Comparison of ENCODE assay signal across 9 cellular contexts in genomic region chr9:128099932-128100491, GRCh38. TPM values are rescaled to one million over a fixed set of nuclear protein-coding genes. Genes with fewer than 3 reads are reported as not detected.
DNase-seq lines count a peak whose midpoint lies in the region; ATAC-seq, FAIRE-seq and TF ChIP-seq lines count a peak whose summit lies in the region.
"Had no signal": no experiment of that assay in that cellular context is flagged by ENCODE, and none has a peak within 500 bp of the region (broad histone marks: within the 10 kb centered on the region; RNA-seq: fewer than 3 reads in every experiment).

No MANE protein-coding gene starts in this region.

- 64% methylated on average over 2 of the region's 16 CpGs; no CpG with 5 or more reads in 1 of the 2 experiments for WGBS in IMR-90 (ENCODE audit: extremely low coverage in 2 of 2, insufficient read length in 1 of 2), 2 experiments
- 70% methylated on average over 12 of the region's 16 CpGs for WGBS in HepG2 (ENCODE audit: low lambda C conversion rate)
- 30 to 47% (median 33%) methylated on average over 16 of the region's 16 CpGs for WGBS in stomach, 5 donors

- H3K36me3 ChIP-seq in IMR-90 (ENCODE audit: control insufficient read depth, insufficient read depth, low read length) = peaks cover 36% of the 10 kb centered on the region
- H3K36me3 ChIP-seq in HepG2 (replicated peaks in 1 of 2; ENCODE audit: control insufficient read depth in 1 of 2, insufficient read depth in 2 of 2, low read length in 2 of 2) = peaks cover 5 to 22% of the 10 kb centered on the region in 2 experiments; a peak in 4 of 5 replicates
- peaks cover 36 to 44% (median 42%) of the 10 kb centered on the region in 4 donors for H3K36me3 ChIP-seq in stomach

- H3K23ac ChIP-seq in IMR-90 (ENCODE audit: low read depth, low read length) = peak overlapping the region; percentile 97

- in situ Hi-C loops in IMR-90 (cut with MboI; ENCODE audit: low sequenced_read_pairs) (loop anchor here (5.0 kb wide), 1 partner anchor 163 kb away; the partner anchor contains the start of gene DPM2), HepG2 (cut with HindIII; ENCODE audit: extremely low pct_ligation_motif_present, low pct_unique_long_range_greater_than_20kb) (no loop called here)

- H3K14ac ChIP-seq in IMR-90 (replicated peaks; ENCODE audit: low read depth, low read length) = peak overlapping the region; percentile 96

- no peak for TF ChIP-seq EP300 in HepG2 (IDR thresholded peaks at IDR 0.05; ENCODE audit: low read depth in 2 of 2, low read length in 2 of 2)
- TF ChIP-seq EP300 in HepG2 (CRISPR knock-in tag; IDR thresholded peaks at IDR 0.05; ENCODE audit: borderline replicate concordance) = no peak
- TF ChIP-seq EP300 in stomach (IDR thresholded peaks at IDR 0.05) = peak; percentile 53

- TF ChIP-seq CTCF in IMR-90 (conservative IDR thresholded peaks at IDR 0.05; ENCODE audit: low read depth, low read length) = no peak
- TF ChIP-seq CTCF in MCF 10A (IDR thresholded peaks at IDR 0.05; ENCODE audit: unreplicated experiment) = no peak
- no peak for TF ChIP-seq CTCF in HepG2 (CRISPR knock-in tag; IDR thresholded peaks at IDR 0.05)
- TF ChIP-seq CTCF in stomach (IDR thresholded peaks at IDR 0.05) = no peak

- H3K4me2 ChIP-seq in IMR-90 (ENCODE audit: low read depth, low read length) (peak overlapping the region; percentile 69), HepG2 (ENCODE audit: low read depth, low read length) (peak overlapping the region; percentile 98)

- peak overlapping the region; percentile 97 for H2BK5ac ChIP-seq in IMR-90 (ENCODE audit: low read depth, low read length, poor library complexity, severe bottlenecking)

- H2BK15ac ChIP-seq in IMR-90 (ENCODE audit: low read depth, low read length) = peak overlapping the region; percentile 67; the same call in 1 of the 3 replicates

- POLR2A ChIA-PET in IMR-90 (lab: Charles Lee; ENCODE audit: unreplicated experiment) (interaction anchor here (1.0 kb wide), 1 partner anchor 122 kb away, joined by 3 read pairs; no protein-coding TSS in a partner anchor), MCF 10A (lab: Yijun Ruan, JAX) (interaction anchor here (0.9 to 2.9 kb wide), 4 partner anchors 9 to 33 kb away, joined by 3 to 19 read pairs (median 3); partner anchors contain the start of genes NAIF1 and SLC25A25), HepG2 (lab: Yijun Ruan, JAX) (interaction anchor here (1.6 kb wide), 1 partner anchor 28 kb away, joined by 6 read pairs; the partner anchor contains the start of gene PTGES2)

- H3K9me1 ChIP-seq in IMR-90 (ENCODE audit: insufficient read depth, low read length) = peaks cover 27% of the 10 kb centered on the region; the same call in 1 of the 2 replicates

- CTCF ChIA-PET in IMR-90 (lab: Yijun Ruan, JAX) (interaction anchor here (1.2 to 3.2 kb wide), 2 partner anchors 18 to 157 kb away, joined by 4 to 16 read pairs; no protein-coding TSS in a partner anchor), MCF 10A (lab: Yijun Ruan, JAX) (interaction anchor here (0.6 to 2.4 kb wide), 5 partner anchors 10 to 75 kb away, joined by 3 to 16 read pairs (median 3); no protein-coding TSS in a partner anchor), HepG2 (lab: Yijun Ruan, JAX; ENCODE audit: low intra/inter-chr PET ratio, low total read pairs) (interaction anchor here (1.6 kb wide), 1 partner anchor 18 kb away, joined by 4 read pairs; no protein-coding TSS in a partner anchor)

- ATAC-seq in IMR-90 (ENCODE audit: low read depth) (no peak), HepG2 (no peak), GM21529 (IDR thresholded peaks at IDR 0.05; ENCODE audit: unreplicated experiment) (no peak), HG03175 (IDR thresholded peaks at IDR 0.05; ENCODE audit: unreplicated experiment) (no peak)

- dilution Hi-C loops in IMR-90 (cut with HindIII; ENCODE audit: low sequenced_read_pairs, unreplicated experiment) = no loop called here

- peaks cover 30% of the 10 kb centered on the region for H3K36me3 Mint-ChIP-seq in MCF 10A (ENCODE audit: insufficient read depth, unreplicated experiment)

- TF ChIP-seq RAD21 in IMR-90 (IDR thresholded peaks at IDR 0.05; ENCODE audit: low read length) = no peak
- TF ChIP-seq RAD21 in HepG2 (CRISPR knock-in tag; IDR thresholded peaks at IDR 0.05) = no peak

- 0 out of 2 replicates have a peak overlapping the region, but pooled peaks have one; percentile 3 for H4K5ac ChIP-seq in IMR-90 (ENCODE audit: low read depth, low read length)

- H3K9me3 Mint-ChIP-seq in MCF 10A (ENCODE audit: unreplicated experiment) = no peaks in the 10 kb centered on the region

- no peaks in the 10 kb centered on the region for H3K27me3 ChIP-seq in IMR-90 (ENCODE audit: control insufficient read depth, insufficient read depth, low read length)
- H3K27me3 ChIP-seq in HepG2 (ENCODE audit: control insufficient read depth in 1 of 2, insufficient read depth in 2 of 2, low read length in 2 of 2) = no peaks in the 10 kb centered on the region; a peak in 1 of 5 replicates
- no peaks in the 10 kb centered on the region for H3K27me3 ChIP-seq in stomach

- H4K91ac ChIP-seq in IMR-90 (ENCODE audit: insufficient read depth, low read depth, low read length) = peak overlapping the region; percentile 98

- peak overlapping the region; percentile 94 for H2AK5ac ChIP-seq in IMR-90 (ENCODE audit: low read depth, low read length)

- peak overlapping the region; percentile 85; the same call in 1 of the 2 replicates for H3K9ac ChIP-seq in IMR-90 (ENCODE audit: low read depth, low read length)
- peak overlapping the region; percentile 87 for H3K9ac ChIP-seq in HepG2 (ENCODE audit: insufficient read depth, low read depth, low read length)

- peaks cover 7% of the 10 kb centered on the region for H3K4me1 Mint-ChIP-seq in MCF 10A (ENCODE audit: insufficient read depth, unreplicated experiment)

- H3K4me3 ChIP-seq in IMR-90 (ENCODE audit: insufficient read depth, low read depth, low read length) = peak overlapping the region; percentile 47
- H3K4me3 ChIP-seq in HepG2 (replicated peaks in 1 of 3; ENCODE audit: insufficient read depth in 1 of 3, low read depth in 2 of 3, low read length in 3 of 3) = peak overlapping the region; percentile 72 to 89 (median 76)
- peak overlapping the region; percentile 3 to 66 (median 49) for H3K4me3 ChIP-seq in stomach

- no peaks in the 10 kb centered on the region for H3K27me3 Mint-ChIP-seq in MCF 10A (ENCODE audit: insufficient read depth, unreplicated experiment)

- peaks cover 37% of the 10 kb centered on the region for H4K20me1 ChIP-seq in IMR-90 (ENCODE audit: insufficient read depth, low read length)
- peaks cover 17% of the 10 kb centered on the region; the same call in 1 of the 2 replicates for H4K20me1 ChIP-seq in HepG2 (ENCODE audit: insufficient read depth, low read length)

- H3K27ac Mint-ChIP-seq in MCF 10A (ENCODE audit: low read depth, unreplicated experiment) = peak overlapping the region; percentile 98

- H3K79me1 ChIP-seq in IMR-90 (ENCODE audit: low read depth in 1 of 2, low read length in 2 of 2) = peaks cover 31 to 90% of the 10 kb centered on the region in 2 experiments

- peak overlapping the region; percentile 7; the same call in 1 of the 2 replicates for H3K18ac ChIP-seq in IMR-90 (ENCODE audit: low read depth, low read length)

- H3K56ac ChIP-seq in IMR-90 (ENCODE audit: extremely low read depth, insufficient read depth, low read length) = no peak overlapping the region; the same call in 1 of the 2 replicates

- TF ChIP-seq POLR2A in IMR-90 (IDR thresholded peaks at IDR 0.05; ENCODE audit: low read depth, low read length) = no peak
- no peak for TF ChIP-seq POLR2A in HepG2 (IDR thresholded peaks at IDR 0.05; ENCODE audit: insufficient read depth in 1 of 2, low read depth in 2 of 2, low read length in 2 of 2)
- no peak for TF ChIP-seq POLR2A in stomach (IDR thresholded peaks at IDR 0.05)

- intact Hi-C loops in IMR-90 (cut with micrococcal nuclease) = loop anchor here (1.0 to 5.0 kb wide), 2 partner anchors 135 to 158 kb away; no protein-coding TSS in a partner anchor
- intact Hi-C loops in MCF 10A (cut with micrococcal nuclease) = no loop called here
- intact Hi-C loops in HepG2 (cut with micrococcal nuclease; ENCODE audit: unreplicated experiment) = loop anchor here (5.0 kb wide), 1 partner anchor 33 kb away; the partner anchor contains the start of genes NAIF1 and SLC25A25
- intact Hi-C loops in stomach (cut with DNase I; ENCODE audit: low total_unique reads) = no loop called here

- H2AFZ ChIP-seq in IMR-90 (replicated peaks; ENCODE audit: low read length, poor library complexity) (peak overlapping the region; percentile 28), HepG2 (ENCODE audit: low read length) (no peak overlapping the region)

- peak overlapping the region; percentile 95 for H3K4me3 Mint-ChIP-seq in MCF 10A (ENCODE audit: unreplicated experiment)

- FAIRE-seq in HepG2 (lab: Jason Lieb, UNC) = no peak

- H3K4me1 ChIP-seq in IMR-90 (ENCODE audit: control insufficient read depth, insufficient read depth, low read length) = peaks cover 26% of the 10 kb centered on the region
- H3K4me1 ChIP-seq in HepG2 (ENCODE audit: insufficient read depth, low read length) = peaks cover 86% of the 10 kb centered on the region
- peaks cover 53 to 98% (median 80%) of the 10 kb centered on the region in 4 donors for H3K4me1 ChIP-seq in stomach

- H4K8ac ChIP-seq in IMR-90 (ENCODE audit: low read depth in 2 of 2, low read length in 2 of 2) = peak overlapping the region; percentile 38 to 85; a peak in 2 of 4 replicates

- H3K79me2 ChIP-seq in HepG2 (ENCODE audit: insufficient read depth, low read length) = peaks cover 31% of the 10 kb centered on the region

- H3K9me3 ChIP-seq in IMR-90 (ENCODE audit: control insufficient read depth, insufficient read depth, low read length) (no peaks in the 10 kb centered on the region), HepG2 (ENCODE audit: low read length) (no peaks in the 10 kb centered on the region), stomach (no peaks in the 10 kb centered on the region)

- peak overlapping the region; percentile 93 for H2BK120ac ChIP-seq in IMR-90 (ENCODE audit: low read depth, low read length)

- DNase-seq in IMR-90 = no peak
- DNase-seq in MCF 10A (ENCODE audit: unreplicated experiment) = peak; percentile 17
- no peak for DNase-seq in HepG2 (ENCODE audit: low spot score)
- no peak for DNase-seq in stomach
- no peak for DNase-seq in Ammon's horn (ENCODE audit: low spot score)
- no peak for DNase-seq in NCI-H524 (lab: John Stamatoyannopoulos, UW)

- H2BK20ac ChIP-seq in IMR-90 (ENCODE audit: low read depth, low read length) = no peak overlapping the region

- H2AK9ac ChIP-seq in IMR-90 (replicated peaks; ENCODE audit: low read depth, low read length, poor library complexity) = peak overlapping the region; percentile 99

- H3K4ac ChIP-seq in IMR-90 (ENCODE audit: low read depth, low read length) = peak overlapping the region; percentile 98

- peak overlapping the region; percentile 86 for H3K27ac ChIP-seq in IMR-90 (ENCODE audit: insufficient read depth, low read length)
- no peak overlapping the region for H3K27ac ChIP-seq in HepG2 (ENCODE audit: extremely low read length, insufficient read depth, low read length)
- peak overlapping the region; percentile 81 to 97 (median 93) for H3K27ac ChIP-seq in stomach

- BruUV-seq in IMR-90 (replicated peaks; lab: Mats Ljungman, UMichigan) = no TSS peak
- no TSS peak for BruUV-seq in MCF 10A (replicated peaks; lab: Mats Ljungman, UMichigan)
- BruUV-seq in HepG2 (replicated peaks; lab: Mats Ljungman, UMichigan) = no TSS peak

RNA-seq across cellular contexts. Expression of gene PTGES2, which starts 27.5 kb away (rescaled TPM):
- total RNA-seq in IMR-90 (2012; rRNA removed) (90.3 and 107 TPM in 2 replicates), MCF 10A (2022) (114 and 130 TPM in 2 replicates), HepG2 (2016; rRNA removed; fragmentation: Illumina TruSeq; extraction: Trizol) (68.5 and 79.8 TPM in 2 replicates), stomach (100 to 1,000 TPM in 3 of 5 donors, 10 to 100 TPM in 2; 47.2 to 570 (median 125) TPM)
- polyA plus RNA-seq in IMR-90 (2012; rRNA removed) (99.2 and 100 TPM in 2 replicates), HepG2 (2011; rRNA removed) (63.7 and 67.2 TPM in 2 replicates), stomach (10 to 100 TPM; 50.1 to 69.9 (median 58.3) TPM)
- polyA plus RNA-seq in IMR-90 (2012; cell fraction: cytosol; rRNA removed) = 69.7 and 115 TPM in 2 replicates
- polyA plus RNA-seq in IMR-90 (2012; cell fraction: nucleus; rRNA removed; ENCODE audit: low replicate concordance) = 116 and 217 TPM in 2 replicates
- 176 and 179 TPM in 2 replicates for total RNA-seq in HepG2 (2016; cell fraction: cytosol; rRNA removed; fragmentation: Illumina TruSeq; extraction: Trizol; ENCODE audit: low read depth)
- total RNA-seq in HepG2 (2016; cell fraction: insoluble cytoplasmic fraction; rRNA removed; fragmentation: Illumina TruSeq; extraction: Trizol) = 65.6 and 85.2 TPM in 2 replicates
- total RNA-seq in HepG2 (2016; cell fraction: membrane; rRNA removed; fragmentation: Illumina TruSeq; extraction: Trizol) = 80.3 and 84.6 TPM in 2 replicates
- total RNA-seq in HepG2 (2016; cell fraction: nucleus; rRNA removed; fragmentation: Illumina TruSeq; extraction: Trizol) = 40.6 and 44.2 TPM in 2 replicates
- polyA plus RNA-seq in HepG2 (2011; cell fraction: cytosol; rRNA removed) = 53.6 and 85.6 TPM in 2 replicates
- polyA plus RNA-seq in HepG2 (2011; cell fraction: nucleus; rRNA removed) = 128 and 148 TPM in 2 replicates
- polyA plus RNA-seq in HepG2 (2012) = 39.6 and 40.6 TPM in 2 replicates
- 61.1 and 71.8 TPM in 2 replicates for polyA plus RNA-seq in HepG2 (2016; cell fraction: cytosol; fragmentation: Illumina TruSeq; extraction: Trizol; ENCODE audit: low read depth)
- polyA plus RNA-seq in HepG2 (2016; cell fraction: insoluble cytoplasmic fraction; fragmentation: Illumina TruSeq; extraction: Trizol; ENCODE audit: low read depth) = 67.8 and 88.5 TPM in 2 replicates
- polyA plus RNA-seq in HepG2 (2016; cell fraction: membrane; fragmentation: Illumina TruSeq; extraction: Trizol; ENCODE audit: low read depth) = 68.9 and 78.2 TPM in 2 replicates
- 101 and 105 TPM in 2 replicates for polyA plus RNA-seq in HepG2 (2016; cell fraction: nucleus; fragmentation: Illumina TruSeq; extraction: Trizol; ENCODE audit: insufficient read depth, low read depth)
- polyA minus RNA-seq in HepG2 (2011; rRNA and poly(A)+ RNA removed; ENCODE audit: low replicate concordance) = 109 and 143 TPM in 2 replicates
- polyA minus RNA-seq in HepG2 (2011; cell fraction: cytosol; rRNA and poly(A)+ RNA removed) = 29.5 and 39.2 TPM in 2 replicates
- 39.4 and 44.6 TPM in 2 replicates for polyA minus RNA-seq in HepG2 (2011; cell fraction: nucleus; rRNA and poly(A)+ RNA removed)

RNA-seq across cellular contexts. Expression of gene SLC25A25, which starts 32.0 kb away (rescaled TPM):
- 17.9 and 20.3 TPM in 2 replicates for total RNA-seq in IMR-90 (2012; rRNA removed)
- polyA plus RNA-seq in IMR-90 (2012; rRNA removed) = 14.0 and 19.1 TPM in 2 replicates
- 11.0 and 16.7 TPM in 2 replicates for polyA plus RNA-seq in IMR-90 (2012; cell fraction: cytosol; rRNA removed)
- 61.0 and 98.5 TPM in 2 replicates for polyA plus RNA-seq in IMR-90 (2012; cell fraction: nucleus; rRNA removed; ENCODE audit: low replicate concordance)
- 11.1 and 15.5 TPM in 2 replicates for total RNA-seq in MCF 10A (2022)
- 18.5 and 24.8 TPM in 2 replicates for total RNA-seq in HepG2 (2016; rRNA removed; fragmentation: Illumina TruSeq; extraction: Trizol)
- 4.5 and 5.1 TPM in 2 replicates for total RNA-seq in HepG2 (2016; cell fraction: cytosol; rRNA removed; fragmentation: Illumina TruSeq; extraction: Trizol; ENCODE audit: low read depth)
- total RNA-seq in HepG2 (2016; cell fraction: insoluble cytoplasmic fraction; rRNA removed; fragmentation: Illumina TruSeq; extraction: Trizol) = 16.4 and 24.3 TPM in 2 replicates
- total RNA-seq in HepG2 (2016; cell fraction: membrane; rRNA removed; fragmentation: Illumina TruSeq; extraction: Trizol) = 10.5 and 11.1 TPM in 2 replicates
- 21.4 and 25.1 TPM in 2 replicates for total RNA-seq in HepG2 (2016; cell fraction: nucleus; rRNA removed; fragmentation: Illumina TruSeq; extraction: Trizol)
- 10.5 and 16.7 TPM in 2 replicates for polyA plus RNA-seq in HepG2 (2011; rRNA removed)
- polyA plus RNA-seq in HepG2 (2011; cell fraction: cytosol; rRNA removed) = 10.7 and 11.2 TPM in 2 replicates
- 26.1 and 29.6 TPM in 2 replicates for polyA plus RNA-seq in HepG2 (2011; cell fraction: nucleus; rRNA removed)
- polyA plus RNA-seq in HepG2 (2012) = 12.9 and 15.5 TPM in 2 replicates
- 1.1 and 1.3 TPM in 2 replicates for polyA plus RNA-seq in HepG2 (2016; cell fraction: cytosol; fragmentation: Illumina TruSeq; extraction: Trizol; ENCODE audit: low read depth)
- 11.6 and 13.1 TPM in 2 replicates for polyA plus RNA-seq in HepG2 (2016; cell fraction: insoluble cytoplasmic fraction; fragmentation: Illumina TruSeq; extraction: Trizol; ENCODE audit: low read depth)
- 2.6 and 2.7 TPM in 2 replicates for polyA plus RNA-seq in HepG2 (2016; cell fraction: membrane; fragmentation: Illumina TruSeq; extraction: Trizol; ENCODE audit: low read depth)
- polyA plus RNA-seq in HepG2 (2016; cell fraction: nucleus; fragmentation: Illumina TruSeq; extraction: Trizol; ENCODE audit: insufficient read depth, low read depth) = 31.1 and 36.4 TPM in 2 replicates
- polyA minus RNA-seq in HepG2 (2011; rRNA and poly(A)+ RNA removed; ENCODE audit: low replicate concordance) = 20.5 and 28.1 TPM in 2 replicates
- polyA minus RNA-seq in HepG2 (2011; cell fraction: cytosol; rRNA and poly(A)+ RNA removed) = 10.0 and 10.2 TPM in 2 replicates
- polyA minus RNA-seq in HepG2 (2011; cell fraction: nucleus; rRNA and poly(A)+ RNA removed) = 14.4 and 26.1 TPM in 2 replicates
- total RNA-seq in stomach = 10 to 100 TPM; 12.3 to 37.1 (median 32.6) TPM
- 1 to 10 TPM; 7.9 to 9.2 (median 8.1) TPM for polyA plus RNA-seq in stomach

RNA-seq across cellular contexts. Expression of gene NAIF1, which starts 32.9 kb away (rescaled TPM):
- total RNA-seq in IMR-90 (2012; rRNA removed) = 8.3 and 9.7 TPM in 2 replicates
- polyA plus RNA-seq in IMR-90 (2012; rRNA removed) = 10.1 and 10.4 TPM in 2 replicates
- polyA plus RNA-seq in IMR-90 (2012; cell fraction: cytosol; rRNA removed) = 7.8 and 9.2 TPM in 2 replicates
- polyA plus RNA-seq in IMR-90 (2012; cell fraction: nucleus; rRNA removed; ENCODE audit: low replicate concordance) = 3.5 and 5.6 TPM in 2 replicates
- total RNA-seq in MCF 10A (2022) = 15.8 and 17.1 TPM in 2 replicates
- total RNA-seq in HepG2 (2016; rRNA removed; fragmentation: Illumina TruSeq; extraction: Trizol) = 6.0 and 6.6 TPM in 2 replicates
- total RNA-seq in HepG2 (2016; cell fraction: cytosol; rRNA removed; fragmentation: Illumina TruSeq; extraction: Trizol; ENCODE audit: low read depth) = 3.1 and 4.1 TPM in 2 replicates
- 6.0 and 6.4 TPM in 2 replicates for total RNA-seq in HepG2 (2016; cell fraction: insoluble cytoplasmic fraction; rRNA removed; fragmentation: Illumina TruSeq; extraction: Trizol)
- 5.7 and 6.1 TPM in 2 replicates for total RNA-seq in HepG2 (2016; cell fraction: membrane; rRNA removed; fragmentation: Illumina TruSeq; extraction: Trizol)
- 2.9 and 4.1 TPM in 2 replicates for total RNA-seq in HepG2 (2016; cell fraction: nucleus; rRNA removed; fragmentation: Illumina TruSeq; extraction: Trizol)
- polyA plus RNA-seq in HepG2 (2011; rRNA removed) = 6.9 TPM in 2 replicates
- polyA plus RNA-seq in HepG2 (2011; cell fraction: cytosol; rRNA removed) = 4.9 and 6.4 TPM in 2 replicates
- 3.8 and 4.0 TPM in 2 replicates for polyA plus RNA-seq in HepG2 (2011; cell fraction: nucleus; rRNA removed)
- 3.0 and 3.8 TPM in 2 replicates for polyA plus RNA-seq in HepG2 (2012)
- polyA plus RNA-seq in HepG2 (2016; cell fraction: cytosol; fragmentation: Illumina TruSeq; extraction: Trizol; ENCODE audit: low read depth) = 2.4 and 2.6 TPM in 2 replicates
- polyA plus RNA-seq in HepG2 (2016; cell fraction: insoluble cytoplasmic fraction; fragmentation: Illumina TruSeq; extraction: Trizol; ENCODE audit: low read depth) = 5.2 and 5.7 TPM in 2 replicates
- 3.5 and 3.9 TPM in 2 replicates for polyA plus RNA-seq in HepG2 (2016; cell fraction: membrane; fragmentation: Illumina TruSeq; extraction: Trizol; ENCODE audit: low read depth)
- polyA plus RNA-seq in HepG2 (2016; cell fraction: nucleus; fragmentation: Illumina TruSeq; extraction: Trizol; ENCODE audit: insufficient read depth, low read depth) = 4.9 and 5.1 TPM in 2 replicates
- polyA minus RNA-seq in HepG2 (2011; rRNA and poly(A)+ RNA removed; ENCODE audit: low replicate concordance) = 8.2 and 13.2 TPM in 2 replicates
- 3.2 and 6.0 TPM in 2 replicates for polyA minus RNA-seq in HepG2 (2011; cell fraction: cytosol; rRNA and poly(A)+ RNA removed)
- 1.5 and 2.1 TPM in 2 replicates for polyA minus RNA-seq in HepG2 (2011; cell fraction: nucleus; rRNA and poly(A)+ RNA removed)
- total RNA-seq in stomach = 10 to 100 TPM in 2 of 5 donors, 1 to 10 TPM in 3; 1.8 to 40.3 (median 6.7) TPM
- 10 to 100 TPM in 1 of 3 donors, 1 to 10 TPM in 2; 7.0 to 10.3 (median 8.7) TPM for polyA plus RNA-seq in stomach

RNA-seq across cellular contexts. Expression of gene LCN2, which starts 49.2 kb away (rescaled TPM):
- total RNA-seq in IMR-90 (2012; rRNA removed) (not detected in 2 replicates), MCF 10A (2022) (7.7 and 41.6 TPM in 2 replicates), HepG2 (2016; rRNA removed; fragmentation: Illumina TruSeq; extraction: Trizol) (0.34 and 0.38 TPM in 2 replicates), stomach (100 to 1,000 TPM in 3 of 5 donors, 10 to 100 TPM in 1, not detected in 1; 10.8 to 756 (median 444) TPM)
- polyA plus RNA-seq in IMR-90 (2012; rRNA removed) (not detected in 2 replicates), HepG2 (2011; rRNA removed) (1.4 and 2.3 TPM in 2 replicates), stomach (100 to 1,000 TPM in 2 of 3 donors, 10 to 100 TPM in 1; 33.1 to 922 (median 369) TPM)
- polyA plus RNA-seq in IMR-90 (2012; cell fraction: cytosol; rRNA removed) = not detected in 2 replicates
- not detected in 2 replicates for polyA plus RNA-seq in IMR-90 (2012; cell fraction: nucleus; rRNA removed; ENCODE audit: low replicate concordance)
- total RNA-seq in HepG2 (2016; cell fraction: cytosol; rRNA removed; fragmentation: Illumina TruSeq; extraction: Trizol; ENCODE audit: low read depth) = 0.40 TPM in 1 of 2 replicates, not detected in the other
- total RNA-seq in HepG2 (2016; cell fraction: insoluble cytoplasmic fraction; rRNA removed; fragmentation: Illumina TruSeq; extraction: Trizol) = 0.24 TPM in 1 of 2 replicates, not detected in the other
- 0.34 and 0.38 TPM in 2 replicates for total RNA-seq in HepG2 (2016; cell fraction: membrane; rRNA removed; fragmentation: Illumina TruSeq; extraction: Trizol)
- not detected in 2 replicates for total RNA-seq in HepG2 (2016; cell fraction: nucleus; rRNA removed; fragmentation: Illumina TruSeq; extraction: Trizol)
- 0.93 and 2.4 TPM in 2 replicates for polyA plus RNA-seq in HepG2 (2011; cell fraction: cytosol; rRNA removed)
- polyA plus RNA-seq in HepG2 (2011; cell fraction: nucleus; rRNA removed) = 4.4 and 6.2 TPM in 2 replicates
- polyA plus RNA-seq in HepG2 (2012) = 1.5 and 1.7 TPM in 2 replicates
- 0.69 and 0.92 TPM in 2 replicates for polyA plus RNA-seq in HepG2 (2016; cell fraction: cytosol; fragmentation: Illumina TruSeq; extraction: Trizol; ENCODE audit: low read depth)
- polyA plus RNA-seq in HepG2 (2016; cell fraction: insoluble cytoplasmic fraction; fragmentation: Illumina TruSeq; extraction: Trizol; ENCODE audit: low read depth) = 0.71 and 0.76 TPM in 2 replicates
- 0.49 and 0.63 TPM in 2 replicates for polyA plus RNA-seq in HepG2 (2016; cell fraction: membrane; fragmentation: Illumina TruSeq; extraction: Trizol; ENCODE audit: low read depth)
- polyA plus RNA-seq in HepG2 (2016; cell fraction: nucleus; fragmentation: Illumina TruSeq; extraction: Trizol; ENCODE audit: insufficient read depth, low read depth) = 1.7 and 3.0 TPM in 2 replicates
- polyA minus RNA-seq in HepG2 (2011; rRNA and poly(A)+ RNA removed; ENCODE audit: low replicate concordance) = 0.44 and 0.52 TPM in 2 replicates
- polyA minus RNA-seq in HepG2 (2011; cell fraction: cytosol; rRNA and poly(A)+ RNA removed) = 0.99 TPM in 1 of 2 replicates, not detected in the other
- not detected in 2 replicates for polyA minus RNA-seq in HepG2 (2011; cell fraction: nucleus; rRNA and poly(A)+ RNA removed)
- total RNA-seq: RPMI7951 had no signal

Comparison
In these comparisons a context has a peak if more than half of its experiments do, and no peak if none do; other contexts are left out.
1. intact Hi-C loops: an anchor here in IMR-90 (1.0 to 5.0 kb wide) and HepG2 (5.0 kb wide); none called in MCF 10A and stomach.